Comparison of ENCODE assay signal across 19 cellular contexts in genomic region chr22:46192210-46192993, GRCh38. TPM values are rescaled to one million over a fixed set of nuclear protein-coding genes. Genes with fewer than 3 reads are reported as not detected.
DNase-seq lines count a peak whose midpoint lies in the region; ATAC-seq lines count a peak whose summit lies in the region.
"Had no signal": no experiment of that assay in that cellular context is flagged by ENCODE, and none has a peak within 500 bp of the region (broad histone marks: within the 10 kb centered on the region; RNA-seq: fewer than 3 reads in every experiment).

No MANE protein-coding gene starts in this region.

- H3K4me3 ChIP-seq in GM23248: no peak overlapping the region
- H3K4me3 ChIP-seq: GM12878, PC-9 had no signal

- H3K9ac ChIP-seq in GM23248: no peak overlapping the region

- no peaks in the 10 kb centered on the region for H3K9me2 ChIP-seq in GM23248 (ENCODE audit: insufficient read depth)

- intact Hi-C loops in left colon (cut with DNase I, micrococcal nuclease): no loop called here

- no peak overlapping the region for H3K4me2 ChIP-seq in GM23248 (ENCODE audit: unreplicated experiment)
- H3K4me2 ChIP-seq: PC-9 had no signal

- no peaks in the 10 kb centered on the region for H3K36me3 ChIP-seq in GM23248 (ENCODE audit: low read depth)
- H3K36me3 ChIP-seq: BE2C had no signal

- H3K27ac ChIP-seq in GM23248: no peak overlapping the region
- H3K27ac ChIP-seq: 22Rv1, PC-9 had no signal

- peaks cover 4% of the 10 kb centered on the region; the same call in 1 of the 2 replicates for H3F3A ChIP-seq in GM23248 (ENCODE audit: insufficient read depth)

- no peaks in the 10 kb centered on the region for H4K20me1 ChIP-seq in GM23248 (ENCODE audit: insufficient read depth)

- 95 to 97% methylated on average over 5 of the region's 5 CpGs for WGBS in GM23248 (ENCODE audit: low coverage in 1 of 2, low lambda C conversion rate in 2 of 2, missing lambda C conversion rate in 2 of 2), 2 experiments

- peak; percentile 49 for ATAC-seq in left colon
- ATAC-seq: GM12878 had no signal

- H3K4me1 ChIP-seq in GM23248 (ENCODE audit: insufficient read depth): no peaks in the 10 kb centered on the region

- no peaks in the 10 kb centered on the region for H3K27me3 ChIP-seq in GM23248 (replicated peaks; ENCODE audit: insufficient read depth)
- H3K27me3 ChIP-seq: BE2C had no signal

- DNase-seq in NCI-H2107 treated with DMSO at 0.1 percent for 48 hours (lab: John Stamatoyannopoulos, UW; ENCODE audit: unreplicated experiment): peak; percentile 45
- DNase-seq in NCI-H2107 (lab: John Stamatoyannopoulos, UW): no peak
- DNase-seq in NCI-H1105 treated with DMSO at 0.1 percent for 48 hours (lab: John Stamatoyannopoulos, UW): peak; percentile 50
- peak; percentile 57 for DNase-seq in NCI-H2196 treated with DMSO at 0.1 percent for 48 hours (lab: John Stamatoyannopoulos, UW; ENCODE audit: unreplicated experiment)
- DNase-seq in left colon: no peak
- DNase-seq in GM23248: no peak
- no peak for DNase-seq in NCI-H526 treated with DMSO at 0.1 percent for 48 hours (lab: John Stamatoyannopoulos, UW)
- no peak for DNase-seq in EL
- DNase-seq: BE2C; CD4-positive, alpha-beta T cell; DND-41; GDM1; GOT3; NCI-H1417 treated with DMSO at 0.1 percent for 48 hours; NCI-H2227 treated with DMSO at 0.1 percent for 48 hours; NCI-H524; PC-9 had no signal

- H3K9me3 ChIP-seq in GM23248 (ENCODE audit: low read depth): no peaks in the 10 kb centered on the region
- H3K9me3 ChIP-seq: BE2C had no signal

- no peaks in the 10 kb centered on the region for H3K79me2 ChIP-seq in GM23248 (ENCODE audit: insufficient read depth)

- H2AFZ ChIP-seq in GM23248: no peak overlapping the region
- H2AFZ ChIP-seq: PC-9 had no signal

- in situ Hi-C loops in GM23248 (cut with MboI): no loop called here

RNA-seq across cellular contexts. Expression of gene PPARA, which starts 42.1 kb away (rescaled TPM):
- total RNA-seq in left colon: 10 to 100 TPM; 70.4 to 73.9 TPM
- 10.9 and 14.4 TPM in 2 replicates for total RNA-seq in GM23248 (2014; rRNA removed; shearing (Covaris generic))
- 8.4 and 8.7 TPM in 2 replicates for polyA plus RNA-seq in GM23248 (2016; fragmentation: Nextera tagmentation; extraction: Ambion mirVana)

RNA-seq across cellular contexts. Expression of gene CDPF1, which starts 57.7 kb away (rescaled TPM):
- 1 to 10 TPM; 5.5 to 8.1 TPM for total RNA-seq in left colon
- 14.7 and 21.2 TPM in 2 replicates for total RNA-seq in GM23248 (2014; rRNA removed; shearing (Covaris generic))
- 12.9 and 14.5 TPM in 2 replicates for polyA plus RNA-seq in GM23248 (2016; fragmentation: Nextera tagmentation; extraction: Ambion mirVana)

Comparison
In these comparisons a context has a peak if more than half of its experiments do, and no peak if none do; other contexts are left out.
1. DNase-seq: peak in NCI-H2107 treated with DMSO at 0.1 percent for 48 hours (single experiment), NCI-H1105 treated with DMSO at 0.1 percent for 48 hours (single experiment) and NCI-H2196 treated with DMSO at 0.1 percent for 48 hours (single experiment); none in NCI-H2107 (single experiment), left colon (0 of 2), GM23248 (single experiment), NCI-H526 treated with DMSO at 0.1 percent for 48 hours (single experiment) and EL (single experiment).